ENCODE assay signal across 23 cellular contexts in the genomic region with DNA sequence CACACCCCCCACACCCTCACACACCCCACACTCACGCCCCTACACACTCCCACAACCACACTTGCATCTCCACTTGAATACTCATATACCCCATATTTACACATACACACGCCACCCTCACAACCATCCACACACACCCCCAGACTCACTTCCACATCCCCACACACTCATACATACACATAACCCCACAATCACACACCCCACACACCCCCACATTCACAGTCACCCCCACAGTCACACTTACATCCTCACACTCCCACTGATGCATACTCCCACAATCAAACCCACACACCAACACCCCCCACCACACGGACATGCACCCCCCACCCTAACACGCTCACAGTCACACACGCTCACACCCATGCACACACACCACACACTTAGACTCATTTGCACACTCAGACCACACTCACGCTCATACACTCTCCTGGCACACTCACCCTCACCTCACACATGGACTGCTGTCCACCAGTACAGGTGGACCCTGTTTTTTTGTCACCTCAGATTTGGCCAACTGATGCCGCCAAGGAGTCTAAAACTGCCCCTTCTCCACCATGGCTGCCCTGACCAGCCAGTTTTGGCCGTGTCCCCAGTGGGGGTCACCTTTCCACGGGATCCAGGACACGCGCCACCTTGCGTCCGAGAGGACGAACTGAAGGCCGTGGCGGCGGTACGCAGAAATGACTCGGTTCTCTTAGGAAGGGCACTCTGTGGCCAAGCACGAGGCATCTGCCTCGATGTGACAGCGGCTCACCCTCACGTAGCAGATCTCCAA. TPM values are rescaled to one million over a fixed set of nuclear protein-coding genes. Genes with fewer than 3 reads are reported as not detected.
A peak's percentile ranks its signal among the peaks of the same experiment; 100 is the strongest.
DNase-seq lines count a peak whose midpoint lies in the region; ATAC-seq and TF ChIP-seq lines count a peak whose summit lies in the region.
"Had no signal": no experiment of that assay in that cellular context is flagged by ENCODE, and none has a peak within 500 bp of the region (broad histone marks: within the 10 kb centered on the region; RNA-seq: fewer than 3 reads in every experiment).

No MANE protein-coding gene starts in this region.

- H3K4me3 Mint-ChIP-seq in activated naive CD4-positive, alpha-beta T cell treated with anti-CD3 and anti-CD28 coated beads for 36 hours, result no peak overlapping the region
- no peak overlapping the region for H3K4me3 Mint-ChIP-seq in endothelial cell (ENCODE audit: unreplicated experiment)
- no peak overlapping the region for H3K4me3 Mint-ChIP-seq in stimulated activated naive CD8-positive, alpha-beta T cell treated with anti-CD3 and anti-CD28 coated beads, Interleukin-15, amount 100 ng/mL, for 72 hours
- H3K4me3 Mint-ChIP-seq: CD4-positive, alpha-beta memory T cell; naive thymus-derived CD4-positive, alpha-beta T cell had no signal

- H3K4me1 Mint-ChIP-seq in activated naive CD4-positive, alpha-beta T cell treated with anti-CD3 and anti-CD28 coated beads for 36 hours (ENCODE audit: low read depth), result no peaks in the 10 kb centered on the region
- H3K4me1 Mint-ChIP-seq in endothelial cell (ENCODE audit: unreplicated experiment), result no peaks in the 10 kb centered on the region
- H3K4me1 Mint-ChIP-seq in stimulated activated naive CD8-positive, alpha-beta T cell treated with anti-CD3 and anti-CD28 coated beads, Interleukin-15, amount 100 ng/mL, for 72 hours, result no peaks in the 10 kb centered on the region

- no peaks in the 10 kb centered on the region for H3K27me3 ChIP-seq in sigmoid colon
- H3K27me3 ChIP-seq: MG63 had no signal

- H3K27ac ChIP-seq in sigmoid colon, result no peak overlapping the region

- peaks cover 31% of the 10 kb centered on the region for H3K36me3 Mint-ChIP-seq in activated naive CD4-positive, alpha-beta T cell treated with anti-CD3 and anti-CD28 coated beads for 36 hours (ENCODE audit: low read depth)
- peaks cover 19% of the 10 kb centered on the region for H3K36me3 Mint-ChIP-seq in endothelial cell (ENCODE audit: low read depth, unreplicated experiment)

- no peak for ATAC-seq in stimulated activated naive CD8-positive, alpha-beta T cell treated with anti-CD3 and anti-CD28 coated beads, Interleukin-15, amount 100 ng/mL, for 72 hours
- ATAC-seq: naive thymus-derived CD4-positive, alpha-beta T cell; Panc1 had no signal

- CTCF ChIA-PET in activated naive CD4-positive, alpha-beta T cell treated with anti-CD3 and anti-CD28 coated beads for 36 hours (lab: Charles Lee), result no interaction called here

- no peak overlapping the region for H3K27ac Mint-ChIP-seq in activated naive CD4-positive, alpha-beta T cell treated with anti-CD3 and anti-CD28 coated beads for 36 hours
- H3K27ac Mint-ChIP-seq in endothelial cell (ENCODE audit: unreplicated experiment), result peak overlapping the region; percentile 9
- peak overlapping the region in 1 of 2 donors; percentile 91 for H3K27ac Mint-ChIP-seq in stimulated activated naive CD8-positive, alpha-beta T cell treated with anti-CD3 and anti-CD28 coated beads, Interleukin-15, amount 100 ng/mL, for 72 hours

- no peaks in the 10 kb centered on the region for H3K9me3 ChIP-seq in sigmoid colon
- H3K9me3 ChIP-seq: MG63, SK-N-SH had no signal

- DNase-seq in activated naive CD4-positive, alpha-beta T cell treated with anti-CD3 and anti-CD28 coated beads, Interleukin-2, amount 50 U/mL, for 16 hours, result peak; percentile 8
- DNase-seq in activated naive CD4-positive, alpha-beta T cell treated with anti-CD3 and anti-CD28 coated beads for 36 hours, result no peak
- DNase-seq in LNCaP clone FGC (ENCODE audit: low read depth) (no peak), endothelial cell (ENCODE audit: low spot score) (no peak), sigmoid colon (peak; percentile 28), cerebellar nuclear complex (lab: John Stamatoyannopoulos, UW) (no peak), mucosa of gallbladder (ENCODE audit: low spot score) (no peak)
- DNase-seq in stimulated activated naive CD8-positive, alpha-beta T cell treated with anti-CD3 and anti-CD28 coated beads, Interleukin-15, amount 100 ng/mL, for 72 hours, result no peak
- DNase-seq: ACHN; activated CD4-positive, alpha-beta T cell treated with anti-CD3 and anti-CD28 coated beads for 1 hour; caudate nucleus; DMS79; effector CD8-positive, alpha-beta T cell; glutamatergic neuron; MG63; naive thymus-derived CD4-positive, alpha-beta T cell; NCI-H1694; SK-N-SH; stimulated activated naive CD4-positive, alpha-beta T cell treated with Interleukin-2 at 50 U/mL for 16 hours; T1000 had no signal

- no peaks in the 10 kb centered on the region for H3K4me1 ChIP-seq in sigmoid colon

- no peak overlapping the region for H3K4me3 ChIP-seq in LNCaP clone FGC (ENCODE audit: low read depth, low read length)
- no peak overlapping the region for H3K4me3 ChIP-seq in sigmoid colon
- H3K4me3 ChIP-seq: lung, MG63 had no signal

- H3K9me3 Mint-ChIP-seq in activated naive CD4-positive, alpha-beta T cell treated with anti-CD3 and anti-CD28 coated beads for 36 hours, result no peaks in the 10 kb centered on the region
- H3K9me3 Mint-ChIP-seq in endothelial cell (ENCODE audit: unreplicated experiment), result no peaks in the 10 kb centered on the region
- peaks cover 21 to 26% of the 10 kb centered on the region in 2 donors for H3K9me3 Mint-ChIP-seq in stimulated activated naive CD8-positive, alpha-beta T cell treated with anti-CD3 and anti-CD28 coated beads, Interleukin-15, amount 100 ng/mL, for 72 hours
- H3K9me3 Mint-ChIP-seq: CD4-positive, alpha-beta memory T cell had no signal

- no peak for TF ChIP-seq POLR2A in sigmoid colon (IDR thresholded peaks at IDR 0.05)

- TF ChIP-seq EP300 in sigmoid colon (IDR thresholded peaks at IDR 0.05), result no peak

- WGBS in sigmoid colon, 2 donors, result 88 to 93% methylated on average over 23 of the region's 23 CpGs

- H3K27me3 Mint-ChIP-seq in activated naive CD4-positive, alpha-beta T cell treated with anti-CD3 and anti-CD28 coated beads for 36 hours (ENCODE audit: low read depth), result no peaks in the 10 kb centered on the region
- H3K27me3 Mint-ChIP-seq in endothelial cell (ENCODE audit: unreplicated experiment), result peaks cover 14% of the 10 kb centered on the region
- H3K27me3 Mint-ChIP-seq in stimulated activated naive CD8-positive, alpha-beta T cell treated with anti-CD3 and anti-CD28 coated beads, Interleukin-15, amount 100 ng/mL, for 72 hours, result no peaks in the 10 kb centered on the region
- H3K27me3 Mint-ChIP-seq: CD4-positive, alpha-beta memory T cell; naive thymus-derived CD4-positive, alpha-beta T cell had no signal

- intact Hi-C loops in activated naive CD4-positive, alpha-beta T cell treated with anti-CD3 and anti-CD28 coated beads for 36 hours (cut with micrococcal nuclease), result no loop called here
- intact Hi-C loops in sigmoid colon (cut with DNase I), result no loop called here

- TF ChIP-seq CTCF in LNCaP clone FGC (IDR thresholded peaks at IDR 0.05; ENCODE audit: control insufficient read depth, extremely low read depth, insufficient read depth) (0 out of 2 replicates have a peak, but pooled peaks have one; percentile 10), endothelial cell (IDR thresholded peaks at IDR 0.05; ENCODE audit: unreplicated experiment) (no peak), sigmoid colon (IDR thresholded peaks at IDR 0.05) (no peak)

- no peaks in the 10 kb centered on the region for H3K36me3 ChIP-seq in sigmoid colon
- H3K36me3 ChIP-seq: MG63 had no signal

RNA-seq across cellular contexts. Expression of a gene that starts 45.3 kb away (rescaled TPM):
- not detected for total RNA-seq in activated naive CD4-positive, alpha-beta T cell treated with anti-CD3 and anti-CD28 coated beads for 36 hours
- total RNA-seq in endothelial cell (ENCODE audit: unreplicated experiment) (0.21 TPM), sigmoid colon (1 to 10 TPM in 1 of 4 donors, not detected in 3; 2.2 TPM), mucosa of gallbladder (0.83 TPM)
- 1 to 10 TPM in 1 of 3 donors, under 1 TPM in 2; 0.57 to 4.8 (median 0.92) TPM for polyA plus RNA-seq in sigmoid colon
- total RNA-seq: CD4-positive, alpha-beta memory T cell; naive thymus-derived CD4-positive, alpha-beta T cell had no signal
- polyA plus RNA-seq: CD4-positive, alpha-beta memory T cell; naive thymus-derived CD4-positive, alpha-beta T cell had no signal

Comparison
In these comparisons a context has a peak if more than half of its experiments do, and no peak if none do; other contexts are left out.
1. DNase-seq: peak in activated naive CD4-positive, alpha-beta T cell treated with anti-CD3 and anti-CD28 coated beads, Interleukin-2, amount 50 U/mL, for 16 hours (single experiment) and sigmoid colon (single experiment); none in activated naive CD4-positive, alpha-beta T cell treated with anti-CD3 and anti-CD28 coated beads for 36 hours (single experiment), LNCaP clone FGC (single experiment), endothelial cell (single experiment), cerebellar nuclear complex (0 of 2), stimulated activated naive CD8-positive, alpha-beta T cell treated with anti-CD3 and anti-CD28 coated beads, Interleukin-15, amount 100 ng/mL, for 72 hours (0 of 2) and mucosa of gallbladder (single experiment).